ENCODE assay signal across 8 cellular contexts in the genomic region with DNA sequence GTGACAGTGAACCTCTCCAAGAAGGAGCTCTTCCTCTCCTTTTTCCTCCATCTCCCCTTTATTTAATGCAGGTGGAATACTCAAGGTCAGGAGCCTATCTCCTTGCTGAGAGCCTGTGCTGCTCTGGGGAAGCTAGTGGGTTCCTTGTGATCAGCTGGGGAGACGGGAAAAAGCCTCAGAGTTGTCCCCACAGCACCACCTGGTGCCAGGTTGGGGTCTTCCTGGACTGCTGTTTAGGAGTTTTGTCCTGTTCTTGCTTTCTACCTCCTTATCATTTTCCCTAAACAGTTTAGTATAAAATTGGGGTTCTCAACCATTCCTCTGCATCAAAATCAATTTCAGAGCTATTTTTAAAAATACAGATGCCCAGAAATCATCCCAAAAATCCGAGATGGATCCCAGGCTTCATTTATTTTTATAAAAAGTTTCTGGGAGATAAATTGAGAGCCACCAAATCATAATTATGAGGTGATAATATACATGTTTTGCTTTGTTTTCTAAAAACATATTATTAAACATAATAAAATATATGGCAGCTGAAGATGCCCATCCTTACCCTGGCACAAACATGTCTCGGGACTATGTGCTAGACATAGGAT. TPM values are rescaled to one million over a fixed set of nuclear protein-coding genes. Genes with fewer than 3 reads are reported as not detected.
A peak's percentile ranks its signal among the peaks of the same experiment; 100 is the strongest.
DNase-seq lines count a peak whose midpoint lies in the region; ATAC-seq and TF ChIP-seq lines count a peak whose summit lies in the region.

No MANE protein-coding gene starts in this region.

- intact Hi-C loops in left colon (cut with DNase I, micrococcal nuclease), result loop anchor here in 1 of 2 donors (5.0 kb wide), 1 partner anchor 191 kb away; no protein-coding TSS in a partner anchor

- no peak; the same call in 1 of the 2 replicates for TF ChIP-seq CTCF in HEK293 (tag by site-specific recombination; IDR thresholded peaks at IDR 0.05)
- peak; percentile 83 for TF ChIP-seq CTCF in astrocyte of the cerebellum (IDR thresholded peaks at IDR 0.05; ENCODE audit: low read depth, low read length, missing control alignments)

- in situ Hi-C loops in astrocyte of the cerebellum (cut with HindIII; ENCODE audit: low sequenced_read_pairs), result no loop called here

- no peak overlapping the region for H3K27ac ChIP-seq in HEK293 (ENCODE audit: extremely low read depth, low read depth, low read length)

- H3K4me3 ChIP-seq in HEK293 (ENCODE audit: low read depth, low read length) (no peak overlapping the region), astrocyte of the cerebellum (ENCODE audit: low read depth, low read length) (no peak overlapping the region)

- ATAC-seq in left colon, result peak; percentile 47

- no peaks in the 10 kb centered on the region for H3K9me3 ChIP-seq in HEK293 (ENCODE audit: control insufficient read depth, insufficient read depth, low read depth, low read length)

- no peaks in the 10 kb centered on the region for H3K4me1 ChIP-seq in HEK293 (ENCODE audit: control insufficient read depth, insufficient read depth, low read length)

- POLR2A ChIA-PET in HEK293 (lab: Yijun Ruan, JAX), result no interaction called here

- no peaks in the 10 kb centered on the region for H3K36me3 ChIP-seq in HEK293 (ENCODE audit: control insufficient read depth in 2 of 2, insufficient read depth in 1 of 2, low read length in 2 of 2)

- DNase-seq in SIG-M5 treated with dmso at 0.1 percent for 504 hours (lab: John Stamatoyannopoulos, UW; ENCODE audit: unreplicated experiment) (peak; percentile 11), SIG-M5 (lab: John Stamatoyannopoulos, UW) (no peak), NCI-H2196 treated with DMSO at 0.1 percent for 48 hours (lab: John Stamatoyannopoulos, UW; ENCODE audit: unreplicated experiment) (peak; percentile 21), astrocyte of the cerebellum (ENCODE audit: low read depth) (peak; percentile 47), left colon (peak; percentile 50 to 58), ureter (ENCODE audit: low spot score) (peak; percentile 64), pons (ENCODE audit: low spot score) (no peak)

- CTCF ChIA-PET in HEK293 (lab: Yijun Ruan, JAX), result interaction anchor here (0.5 to 2.1 kb wide), 42 partner anchors 8 to 1240 kb away, joined by 3 to 16 read pairs (median 4); no protein-coding TSS in a partner anchor

TF ChIP-seq in HEK293, 187 proteins besides CTCF, POLR2A, EP300 and RAD21:
- TF ChIP-seq ZNF654 (tag by site-specific recombination; IDR thresholded peaks at IDR 0.05; ENCODE audit: low read depth), result peak; percentile 32; the same call in 1 of the 2 replicates
- TF ChIP-seq ZBTB17 (tag by site-specific recombination; IDR thresholded peaks at IDR 0.05), result no peak

RNA-seq across cellular contexts. Expression of a gene that starts 44.3 kb away (rescaled TPM):
- 1 to 10 TPM; 8.9 to 9.7 TPM for total RNA-seq in left colon
- total RNA-seq in ureter, result 35.2 TPM

Comparison
In these comparisons a context has a peak if more than half of its experiments do, and no peak if none do; other contexts are left out.
1. DNase-seq: peak in SIG-M5 treated with dmso at 0.1 percent for 504 hours (single experiment), NCI-H2196 treated with DMSO at 0.1 percent for 48 hours (single experiment), astrocyte of the cerebellum (single experiment), left colon (2 of 2) and ureter (single experiment); none in SIG-M5 (single experiment) and pons (single experiment).